Comparison of ENCODE assay signal across 8 cellular contexts in genomic region chr13:51844862-51845573, GRCh38. TPM values are rescaled to one million over a fixed set of nuclear protein-coding genes. Genes with fewer than 3 reads are reported as not detected.
DNase-seq lines count a peak whose midpoint lies in the region; ATAC-seq and TF ChIP-seq lines count a peak whose summit lies in the region.

TSS of gene TMEM272 (minus strand) at chr13:51845177. CDS start at chr13:51838530, 6,647 bp downstream.

- in situ Hi-C loops in IMR-90 (cut with MboI; ENCODE audit: low sequenced_read_pairs): no loop called here

- H3K23ac ChIP-seq in IMR-90 (ENCODE audit: low read depth, low read length): no peak within 1 kb of the TSS

- H3K9me3 ChIP-seq in IMR-90 (ENCODE audit: control insufficient read depth, insufficient read depth, low read length) (no peaks in the 10 kb centered on the region), T-helper 17 cell (ENCODE audit: control insufficient read depth, low read length, poor library complexity, severe bottlenecking) (no peaks in the 10 kb centered on the region), body of pancreas (no peaks in the 10 kb centered on the region), spleen (no peaks in the 10 kb centered on the region)

- H3K9ac ChIP-seq in IMR-90 (ENCODE audit: low read depth, low read length): no peak within 1 kb of the TSS

- no peak within 1 kb of the TSS for H2BK20ac ChIP-seq in IMR-90 (ENCODE audit: low read depth, low read length)

- H3K56ac ChIP-seq in IMR-90 (ENCODE audit: extremely low read depth, insufficient read depth, low read length): no peak within 1 kb of the TSS

- CTCF ChIA-PET in IMR-90 (lab: Yijun Ruan, JAX): no interaction called here

- peak within 1 kb of the TSS; percentile 90 for H2AFZ ChIP-seq in IMR-90 (replicated peaks; ENCODE audit: low read length, poor library complexity)

- no peaks in the 10 kb centered on the region for H4K20me1 ChIP-seq in IMR-90 (ENCODE audit: insufficient read depth, low read length)

- TF ChIP-seq POLR2A in IMR-90 (IDR thresholded peaks at IDR 0.05; ENCODE audit: low read depth, low read length) (no peak), body of pancreas (IDR thresholded peaks at IDR 0.05) (no peak), spleen (IDR thresholded peaks at IDR 0.05) (no peak)

- H3K27me3 Mint-ChIP-seq in T-helper 17 cell: peaks cover 25% of the 10 kb centered on the region

- 78% methylated on average over 5 of the region's 20 CpGs; no CpG with 5 or more reads in 1 of the 2 experiments for WGBS in IMR-90 (ENCODE audit: extremely low coverage in 2 of 2, insufficient read length in 1 of 2), 2 experiments
- WGBS in body of pancreas, 2 donors: 26 to 30% methylated on average over 16 to 20 of the region's 20 CpGs
- 38 to 43% (median 38%) methylated on average over 20 of the region's 20 CpGs for WGBS in spleen, 5 donors

- peak within 1 kb of the TSS; percentile 5 for H2AK9ac ChIP-seq in IMR-90 (replicated peaks; ENCODE audit: low read depth, low read length, poor library complexity)

- no peak within 1 kb of the TSS for H4K5ac ChIP-seq in IMR-90 (ENCODE audit: low read depth, low read length)

- H3K27ac Mint-ChIP-seq in T-helper 17 cell: peak within 1 kb of the TSS; percentile 87

- no peak within 1 kb of the TSS for H3K27ac ChIP-seq in IMR-90 (ENCODE audit: insufficient read depth, low read length)
- no peak within 1 kb of the TSS for H3K27ac ChIP-seq in body of pancreas
- H3K27ac ChIP-seq in spleen: peak within 1 kb of the TSS in 1 of 8 donors; percentile 31

- H3K14ac ChIP-seq in IMR-90 (replicated peaks; ENCODE audit: low read depth, low read length): no peak within 1 kb of the TSS

- peak within 1 kb of the TSS; percentile 78; the same call in 1 of the 3 replicates for H2BK15ac ChIP-seq in IMR-90 (ENCODE audit: low read depth, low read length)

- H3K4me3 ChIP-seq in IMR-90 (ENCODE audit: insufficient read depth, low read depth, low read length): no peak within 1 kb of the TSS
- H3K4me3 ChIP-seq in body of pancreas: no peak within 1 kb of the TSS
- H3K4me3 ChIP-seq in spleen: peak within 1 kb of the TSS in 2 of 8 donors; percentile 11 to 46

- peak within 1 kb of the TSS; percentile 58; the same call in 1 of the 2 replicates for H3K4ac ChIP-seq in IMR-90 (ENCODE audit: low read depth, low read length)

- no TSS peak for BruUV-seq in IMR-90 (replicated peaks; lab: Mats Ljungman, UMichigan)

- POLR2A ChIA-PET in IMR-90 (lab: Charles Lee; ENCODE audit: unreplicated experiment): no interaction called here

- no peaks in the 10 kb centered on the region for H3K36me3 Mint-ChIP-seq in T-helper 17 cell (ENCODE audit: low read depth)

- H3K36me3 ChIP-seq in IMR-90 (ENCODE audit: control insufficient read depth, insufficient read depth, low read length): no peaks in the 10 kb centered on the region
- no peaks in the 10 kb centered on the region for H3K36me3 ChIP-seq in body of pancreas (replicated peaks in 1 of 2; ENCODE audit: insufficient read depth in 1 of 2, low read depth in 2 of 2)
- H3K36me3 ChIP-seq in spleen: no peaks in the 10 kb centered on the region

- no peak within 1 kb of the TSS for H3K18ac ChIP-seq in IMR-90 (ENCODE audit: low read depth, low read length)

- H3K4me1 ChIP-seq in IMR-90 (ENCODE audit: control insufficient read depth, insufficient read depth, low read length) (peaks cover 2% of the 10 kb centered on the region), body of pancreas (peaks cover 10% of the 10 kb centered on the region), spleen (peaks cover 0 to 14% (median 6%) of the 10 kb centered on the region in 6 donors)

- H3K27me3 ChIP-seq in IMR-90 (ENCODE audit: control insufficient read depth, insufficient read depth, low read length): peaks cover 28% of the 10 kb centered on the region
- H3K27me3 ChIP-seq in body of pancreas: no peaks in the 10 kb centered on the region
- H3K27me3 ChIP-seq in spleen (replicated peaks in 1 of 7): peaks cover 0 to 12% (median 0%) of the 10 kb centered on the region in 7 donors

- DNase-seq in IMR-90 (peak; percentile 11), T-helper 17 cell (peak; percentile 39 to 47 (median 41)), body of pancreas (peak; percentile 55 to 73 (median 68)), iPS-NIHi11 (ENCODE audit: low spot score) (peak; percentile 91), spleen (peak; percentile 84), GF-D8 (lab: John Stamatoyannopoulos, UW) (no peak)

- no peak within 1 kb of the TSS for H2AK5ac ChIP-seq in IMR-90 (ENCODE audit: low read depth, low read length)

- peak; percentile 90 for TF ChIP-seq CTCF in GM12874 (IDR thresholded peaks at IDR 0.05; ENCODE audit: insufficient read depth, low read depth, low read length)
- TF ChIP-seq CTCF in IMR-90 (conservative IDR thresholded peaks at IDR 0.05; ENCODE audit: low read depth, low read length): peak; percentile 65
- peak; percentile 78 to 95 (median 89) for TF ChIP-seq CTCF in body of pancreas (IDR thresholded peaks at IDR 0.05)
- TF ChIP-seq CTCF in spleen (IDR thresholded peaks at IDR 0.05 in 8 of 11, conservative IDR thresholded peaks at IDR 0.05 in 3 of 11): peak; percentile 53 to 92 (median 84)

- intact Hi-C loops in IMR-90 (cut with micrococcal nuclease): loop anchor here (1.0 kb wide), 1 partner anchor 282 kb away; no protein-coding TSS in a partner anchor
- intact Hi-C loops in body of pancreas (cut with DNase I): loop anchor here (10.0 kb wide), 1 partner anchor 280 kb away; the partner anchor contains the start of gene NEK5
- intact Hi-C loops in spleen (cut with DNase I; ENCODE audit: low total_unique reads): loop anchor here (10.0 kb wide), 1 partner anchor 280 kb away; the partner anchor contains the start of gene NEK5

- TF ChIP-seq RAD21 in IMR-90 (IDR thresholded peaks at IDR 0.05; ENCODE audit: low read length): peak; percentile 44

- H2BK120ac ChIP-seq in IMR-90 (ENCODE audit: low read depth, low read length): no peak within 1 kb of the TSS

- dilution Hi-C loops in IMR-90 (cut with HindIII; ENCODE audit: low sequenced_read_pairs, unreplicated experiment): no loop called here

- H4K91ac ChIP-seq in IMR-90 (ENCODE audit: insufficient read depth, low read depth, low read length): peak within 1 kb of the TSS; percentile 4; the same call in 1 of the 2 replicates

- ATAC-seq in IMR-90 (ENCODE audit: low read depth): peak; percentile 95
- ATAC-seq in T-helper 17 cell: peak; percentile 86
- ATAC-seq in body of pancreas: peak; percentile 93
- ATAC-seq in GM21717 (IDR thresholded peaks at IDR 0.05; ENCODE audit: unreplicated experiment): no peak

- H3K9me1 ChIP-seq in IMR-90 (ENCODE audit: insufficient read depth, low read length): peaks cover 4% of the 10 kb centered on the region; the same call in 1 of the 2 replicates

- H3K4me3 Mint-ChIP-seq in T-helper 17 cell: peak within 1 kb of the TSS; percentile 74

- no peak within 1 kb of the TSS for H2BK5ac ChIP-seq in IMR-90 (ENCODE audit: low read depth, low read length, poor library complexity, severe bottlenecking)

- H3K4me1 Mint-ChIP-seq in T-helper 17 cell: peaks cover 5% of the 10 kb centered on the region

- peak within 1 kb of the TSS in 1 of 2 experiments; percentile 79; a peak in 3 of 4 replicates for H4K8ac ChIP-seq in IMR-90 (ENCODE audit: low read depth in 2 of 2, low read length in 2 of 2)

- H3K4me2 ChIP-seq in IMR-90 (ENCODE audit: low read depth, low read length): peak within 1 kb of the TSS; percentile 62

- H3K79me1 ChIP-seq in IMR-90 (ENCODE audit: low read depth in 1 of 2, low read length in 2 of 2): no peaks in the 10 kb centered on the region

TF ChIP-seq in IMR-90, 13 proteins besides CTCF, POLR2A, EP300 and RAD21:
- TF ChIP-seq MAFK (IDR thresholded peaks at IDR 0.05; ENCODE audit: low read depth, low read length) (no peak), RFX5 (IDR thresholded peaks at IDR 0.05; ENCODE audit: low read depth, low read length) (no peak), USF2 (IDR thresholded peaks at IDR 0.05; ENCODE audit: low read depth, low read length) (no peak), SMC3 (IDR thresholded peaks at IDR 0.05; ENCODE audit: low read depth, low read length) (peak; percentile 37; the same call in 1 of the 2 replicates)
TF ChIP-seq in IMR-90: peak in this region for 1.

RNA-seq across cellular contexts. Expression of gene TMEM272, which starts in this region (rescaled TPM):
- total RNA-seq in IMR-90 (2012; rRNA removed) (not detected in 2 replicates), T-helper 17 cell (1 to 10 TPM; 1.3 to 1.7 TPM), body of pancreas (not detected), spleen (1 to 10 TPM in 5 of 7 donors, under 1 TPM in 2; 0.39 to 3.3 (median 1.7) TPM)
- polyA plus RNA-seq in IMR-90 (2012; rRNA removed) (not detected in 2 replicates), spleen (under 1 TPM; 0.03 to 0.20 (median 0.06) TPM)
- not detected in 2 replicates for polyA plus RNA-seq in IMR-90 (2012; cell fraction: cytosol; rRNA removed)
- polyA plus RNA-seq in IMR-90 (2012; cell fraction: nucleus; rRNA removed; ENCODE audit: low replicate concordance): not detected in 2 replicates

Comparison
In these comparisons a context has a peak if more than half of its experiments do, and no peak if none do; other contexts are left out.
1. Peak in DNase-seq, ATAC-seq and H3K4me2 ChIP-seq in IMR-90; RNA of the gene not detected or under 1 TPM.
2. Peak in DNase-seq and ATAC-seq in body of pancreas; RNA of the gene not detected or under 1 TPM.